ENCODE assay signal across 19 cellular contexts in genomic region chr21:45112371-45112770, GRCh38. TPM values are rescaled to one million over a fixed set of nuclear protein-coding genes. Genes with fewer than 3 reads are reported as not detected.
DNase-seq lines count a peak whose midpoint lies in the region; TF ChIP-seq lines count a peak whose summit lies in the region.
"Had no signal": no experiment of that assay in that cellular context is flagged by ENCODE, and none has a peak within 500 bp of the region (broad histone marks: within the 10 kb centered on the region; RNA-seq: fewer than 3 reads in every experiment).

No MANE protein-coding gene starts in this region.

- H3K27me3 ChIP-seq in esophagus muscularis mucosa, result no peaks in the 10 kb centered on the region
- H3K27me3 ChIP-seq in sigmoid colon, result no peaks in the 10 kb centered on the region
- H3K27me3 ChIP-seq: dorsolateral prefrontal cortex, MG63, thyroid gland had no signal

- peak overlapping the region in 1 of 3 donors; percentile 9 for H3K27ac Mint-ChIP-seq in IgD-negative memory B cell
- H3K27ac Mint-ChIP-seq in progenitor cell of endocrine pancreas, result no peak overlapping the region
- H3K27ac Mint-ChIP-seq: activated CD4-positive, alpha-beta memory T cell treated with anti-CD3 and anti-CD28 coated beads, Interleukin-2, amount 10 ng/mL, durations not matched to agents 7 days and 5 days; T-helper 17 cell had no signal

- TF ChIP-seq EP300 in esophagus muscularis mucosa (IDR thresholded peaks at IDR 0.05), result no peak
- TF ChIP-seq EP300 in sigmoid colon (IDR thresholded peaks at IDR 0.05), result no peak

- H3K27me3 Mint-ChIP-seq in IgD-negative memory B cell (no peaks in the 10 kb centered on the region), progenitor cell of endocrine pancreas (no peaks in the 10 kb centered on the region)
- H3K27me3 Mint-ChIP-seq: activated CD4-positive, alpha-beta memory T cell treated with anti-CD3 and anti-CD28 coated beads, Interleukin-2, amount 10 ng/mL, durations not matched to agents 7 days and 5 days; T-helper 17 cell had no signal

- peaks cover 4% of the 10 kb centered on the region for H3K36me3 Mint-ChIP-seq in IgD-negative memory B cell
- no peaks in the 10 kb centered on the region for H3K36me3 Mint-ChIP-seq in progenitor cell of endocrine pancreas (ENCODE audit: insufficient read depth)

- H3K4me1 Mint-ChIP-seq in IgD-negative memory B cell, result peaks cover 44 to 70% (median 47%) of the 10 kb centered on the region in 3 donors
- H3K4me1 Mint-ChIP-seq in progenitor cell of endocrine pancreas (ENCODE audit: low read depth), result no peaks in the 10 kb centered on the region

- no peak for TF ChIP-seq POLR2A in esophagus muscularis mucosa (IDR thresholded peaks at IDR 0.05; ENCODE audit: low read depth)
- no peak for TF ChIP-seq POLR2A in sigmoid colon (IDR thresholded peaks at IDR 0.05)

- H3K27ac ChIP-seq in esophagus muscularis mucosa (replicated peaks in 1 of 4) (peak overlapping the region; percentile 4 to 64 (median 28)), sigmoid colon (peak overlapping the region in 1 of 4 donors; percentile 9), caudate nucleus (ENCODE audit: low read depth, low read length) (no peak overlapping the region)
- H3K27ac ChIP-seq: left ventricle myocardium inferior, PC-9, thyroid gland had no signal

- DNase-seq in EH (ENCODE audit: low read depth) (peak; percentile 46), esophagus muscularis mucosa (ENCODE audit: extremely low spot score) (no peak), sigmoid colon (peak; percentile 17), caudate nucleus (lab: John Stamatoyannopoulos, UW) (no peak), progenitor cell of endocrine pancreas (ENCODE audit: low spot score, unreplicated experiment) (no peak), NCI-H774 (lab: John Stamatoyannopoulos, UW) (no peak)
- DNase-seq: activated CD4-positive, alpha-beta memory T cell treated with anti-CD3 and anti-CD28 coated beads, Interleukin-2, amount 10 ng/mL, durations not matched to agents 7 days and 5 days; GF-D8; left ventricle myocardium inferior; MG63; mucosa of descending colon; NCI-H1436; PC-9; T-helper 17 cell had no signal

- H3K4me1 ChIP-seq in esophagus muscularis mucosa (peaks cover 45 to 86% (median 81%) of the 10 kb centered on the region in 4 donors), sigmoid colon (peaks cover 0 to 80% (median 66%) of the 10 kb centered on the region in 4 donors)
- H3K4me1 ChIP-seq: HAP-1 had no signal

- H3K4me3 ChIP-seq in esophagus muscularis mucosa (no peak overlapping the region), sigmoid colon (no peak overlapping the region)
- H3K4me3 ChIP-seq: dorsolateral prefrontal cortex, GM12878, HAP-1, left ventricle myocardium inferior, MG63, mucosa of descending colon, PC-9, thyroid gland had no signal

- H3K36me3 ChIP-seq in esophagus muscularis mucosa (peaks cover 0 to 11% (median 4%) of the 10 kb centered on the region in 4 donors), sigmoid colon (no peaks in the 10 kb centered on the region)
- H3K36me3 ChIP-seq: HAP-1, left ventricle myocardium inferior, MG63, thyroid gland had no signal

- peak overlapping the region in 3 of 4 donors; percentile 12 to 92 (median 74) for H3K4me3 Mint-ChIP-seq in IgD-negative memory B cell
- no peak overlapping the region for H3K4me3 Mint-ChIP-seq in progenitor cell of endocrine pancreas (ENCODE audit: low read depth)
- H3K4me3 Mint-ChIP-seq: activated CD4-positive, alpha-beta memory T cell treated with anti-CD3 and anti-CD28 coated beads, Interleukin-2, amount 10 ng/mL, durations not matched to agents 7 days and 5 days; T-helper 17 cell had no signal

- WGBS in esophagus muscularis mucosa, result 86% methylated on average over 3 of the region's 3 CpGs
- 82 to 86% methylated on average over 3 of the region's 3 CpGs for WGBS in sigmoid colon, 2 donors

- TF ChIP-seq CTCF in esophagus muscularis mucosa (IDR thresholded peaks at IDR 0.05), result no peak
- TF ChIP-seq CTCF in sigmoid colon (IDR thresholded peaks at IDR 0.05), result no peak
- TF ChIP-seq CTCF in progenitor cell of endocrine pancreas (IDR thresholded peaks at IDR 0.05; ENCODE audit: unreplicated experiment), result no peak

- intact Hi-C loops in esophagus muscularis mucosa (cut with DNase I), result no loop called here
- intact Hi-C loops in sigmoid colon (cut with DNase I), result no loop called here

- H3K9me3 Mint-ChIP-seq in IgD-negative memory B cell (no peaks in the 10 kb centered on the region), progenitor cell of endocrine pancreas (ENCODE audit: low read depth) (no peaks in the 10 kb centered on the region)
- H3K9me3 Mint-ChIP-seq: activated CD4-positive, alpha-beta memory T cell treated with anti-CD3 and anti-CD28 coated beads, Interleukin-2, amount 10 ng/mL, durations not matched to agents 7 days and 5 days had no signal

- H3K9me3 ChIP-seq in esophagus muscularis mucosa (no peaks in the 10 kb centered on the region), sigmoid colon (no peaks in the 10 kb centered on the region)
- H3K9me3 ChIP-seq: HAP-1, left ventricle myocardium inferior, MG63, mucosa of descending colon, thyroid gland had no signal

RNA-seq across cellular contexts. Expression of gene ADARB1, which starts 38.0 kb away (rescaled TPM):
- polyA plus RNA-seq in IgD-negative memory B cell (4.5 TPM), sigmoid colon (1 to 10 TPM in 2 of 3 donors, under 1 TPM in 1; 0.92 to 7.5 (median 2.4) TPM)
- total RNA-seq in esophagus muscularis mucosa (100 to 1,000 TPM; 107 to 231 (median 201) TPM), sigmoid colon (100 to 1,000 TPM in 1 of 4 donors, 10 to 100 TPM in 3; 41.3 to 102 (median 71.0) TPM), progenitor cell of endocrine pancreas (17.0 and 19.1 TPM in 2 replicates)

Comparison
In these comparisons a context has a peak if more than half of its experiments do, and no peak if none do; other contexts are left out.
1. DNase-seq: peak in EH (single experiment) and sigmoid colon (single experiment); none in esophagus muscularis mucosa (single experiment), caudate nucleus (0 of 61), progenitor cell of endocrine pancreas (single experiment) and NCI-H774 (single experiment).